ENCODE assay signal across 17 cellular contexts in the genomic region with DNA sequence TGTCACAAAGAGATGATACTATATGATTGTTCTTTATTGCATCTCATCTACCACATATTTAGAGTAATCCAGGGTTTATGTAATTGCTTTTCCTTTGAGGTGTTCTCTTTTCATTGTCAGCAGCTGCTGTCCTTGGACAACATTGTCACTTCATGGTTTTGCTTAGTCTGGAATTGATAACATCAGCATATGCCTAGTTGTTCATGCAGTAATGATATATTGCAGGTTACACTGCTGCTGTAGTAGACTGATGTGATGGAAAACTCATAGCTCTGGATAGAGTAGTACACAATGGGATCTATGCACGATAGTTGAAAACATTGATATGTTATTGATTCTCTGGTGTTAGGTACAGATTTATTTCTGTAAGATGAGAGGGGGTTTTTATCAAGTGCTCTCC.
"Had no signal": no experiment of that assay in that cellular context is flagged by ENCODE, and none has a peak within 500 bp of the region (broad histone marks: within the 10 kb centered on the region; RNA-seq: fewer than 3 reads in every experiment).

No MANE protein-coding gene starts in this region.

- H3K79me2 ChIP-seq: hepatocyte had no signal

- H3K4me2 ChIP-seq: hepatocyte had no signal

- H3K27me3 ChIP-seq: adrenal gland, colonic mucosa, hepatocyte had no signal

- H3K4me1 ChIP-seq: adrenal gland, colonic mucosa, left ventricle myocardium inferior had no signal

- H3K27ac ChIP-seq: adrenal gland, colonic mucosa, epithelial cell of prostate, hepatocyte, left ventricle myocardium inferior had no signal

- H3K27ac Mint-ChIP-seq: activated CD4-positive, alpha-beta memory T cell treated with anti-CD3 and anti-CD28 coated beads, Interleukin-2, amount 10 ng/mL, durations not matched to agents 7 days and 5 days; activated naive CD4-positive, alpha-beta T cell treated with anti-CD3 and anti-CD28 coated beads for 36 hours; activated T-cell treated with anti-CD3 and anti-CD28 coated beads, Interleukin-2, amount 50 U/mL, for 72 hours; type B pancreatic cell had no signal

- H3K4me3 Mint-ChIP-seq: activated CD4-positive, alpha-beta memory T cell treated with anti-CD3 and anti-CD28 coated beads, Interleukin-2, amount 10 ng/mL, durations not matched to agents 7 days and 5 days; activated naive CD4-positive, alpha-beta T cell treated with anti-CD3 and anti-CD28 coated beads for 36 hours; type B pancreatic cell had no signal

- H3K36me3 ChIP-seq: adrenal gland, colonic mucosa, left ventricle myocardium inferior had no signal

- H3K9me3 Mint-ChIP-seq: activated CD4-positive, alpha-beta memory T cell treated with anti-CD3 and anti-CD28 coated beads, Interleukin-2, amount 10 ng/mL, durations not matched to agents 7 days and 5 days; activated naive CD4-positive, alpha-beta T cell treated with anti-CD3 and anti-CD28 coated beads for 36 hours had no signal

- H3K27me3 Mint-ChIP-seq: activated CD4-positive, alpha-beta memory T cell treated with anti-CD3 and anti-CD28 coated beads, Interleukin-2, amount 10 ng/mL, durations not matched to agents 7 days and 5 days; type B pancreatic cell had no signal

- H3K9me3 ChIP-seq: adrenal gland, colonic mucosa, left ventricle myocardium inferior had no signal

- H2AFZ ChIP-seq: hepatocyte had no signal

- DNase-seq: activated CD4-positive, alpha-beta memory T cell treated with anti-CD3 and anti-CD28 coated beads, Interleukin-2, amount 10 ng/mL, durations not matched to agents 7 days and 5 days; activated naive CD4-positive, alpha-beta T cell treated with anti-CD3 and anti-CD28 coated beads for 36 hours; activated T-cell treated with anti-CD3 and anti-CD28 coated beads, Interleukin-2, amount 50 U/mL, for 72 hours; adrenal gland; caudate nucleus; colonic mucosa; effector CD4-positive, alpha-beta T cell; kidney; left ventricle myocardium inferior; mesendoderm; stimulated activated CD4-positive, alpha-beta T cell treated with anti-CD3 and anti-CD28 coated beads, Interleukin-2, amount 100 ng/mL, for 24 hours; stimulated activated naive CD4-positive, alpha-beta T cell; substantia nigra had no signal

- H3K4me3 ChIP-seq: adrenal gland, colonic mucosa, hepatocyte, left ventricle myocardium inferior had no signal

- ATAC-seq: activated T-cell treated with anti-CD3 and anti-CD28 coated beads, Interleukin-2, amount 50 U/mL, for 72 hours; sciatic nerve had no signal
